In the genomic region with DNA sequence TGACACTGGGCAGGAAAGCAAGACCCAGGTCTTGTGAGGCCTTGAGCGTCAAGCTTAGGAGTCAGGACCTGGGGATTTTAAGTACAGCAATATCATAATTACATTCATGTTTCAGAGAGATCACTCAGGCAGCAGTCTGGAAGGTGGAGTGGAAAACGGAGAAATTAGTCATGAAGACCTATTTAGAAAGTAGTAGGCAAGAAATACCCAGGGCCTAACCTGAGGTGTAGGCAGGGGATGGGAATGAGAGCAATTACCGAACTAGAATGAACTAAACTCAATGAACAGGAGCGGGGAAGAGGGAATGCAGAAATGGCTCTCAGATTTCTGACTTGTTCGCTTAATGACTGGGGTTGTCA, we compare ENCODE assay signal across 15 cellular contexts.
A peak's percentile ranks its signal among the peaks of the same experiment; 100 is the strongest.
DNase-seq lines count a peak whose midpoint lies in the region; TF ChIP-seq lines count a peak whose summit lies in the region.
"Had no signal": no experiment of that assay in that cellular context is flagged by ENCODE, and none has a peak within 500 bp of the region (broad histone marks: within the 10 kb centered on the region; RNA-seq: fewer than 3 reads in every experiment).

No MANE protein-coding gene starts in this region.

- CTCF ChIA-PET in Calu3 (lab: Charles Lee): interaction anchor here (1.0 to 1.4 kb wide), 2 partner anchors 46 to 264 kb away, joined by 3 read pairs; no protein-coding TSS in a partner anchor

- DNase-seq in Calu3 (no peak), amniotic epithelial cell (ENCODE audit: low read depth) (peak; percentile 52), iris pigment epithelial cell (ENCODE audit: low read depth) (peak; percentile 52), progenitor cell of endocrine pancreas (ENCODE audit: low spot score, unreplicated experiment) (no peak), glomerular visceral epithelial cell (ENCODE audit: extremely low spot score) (no peak), KBM-7 (no peak), mesenteric fat pad (ENCODE audit: low spot score) (no peak), SKM-1 (lab: John Stamatoyannopoulos, UW; ENCODE audit: unreplicated experiment) (no peak)
- DNase-seq: activated naive CD8-positive, alpha-beta T cell treated with anti-CD3 and anti-CD28 coated beads, Interleukin-2, amount 10 ng/mL, durations not matched to agents 7 days and 5 days; midbrain; NCI-H1930; Right ventricle myocardium superior; stimulated activated CD4-positive, alpha-beta T cell treated with anti-CD3 and anti-CD28 coated beads, Interleukin-2, amount 100 ng/mL, for 48 hours had no signal

- H3K27me3 Mint-ChIP-seq in Calu3 (ENCODE audit: unreplicated experiment) (no peaks in the 10 kb centered on the region), progenitor cell of endocrine pancreas (no peaks in the 10 kb centered on the region)
- H3K27me3 Mint-ChIP-seq: activated naive CD8-positive, alpha-beta T cell treated with anti-CD3 and anti-CD28 coated beads, Interleukin-2, amount 10 ng/mL, durations not matched to agents 7 days and 5 days; IgD-negative memory B cell had no signal

- H3K9me3 Mint-ChIP-seq in Calu3 (ENCODE audit: low read depth, unreplicated experiment) (no peaks in the 10 kb centered on the region), progenitor cell of endocrine pancreas (ENCODE audit: low read depth) (no peaks in the 10 kb centered on the region)
- H3K9me3 Mint-ChIP-seq: activated naive CD8-positive, alpha-beta T cell treated with anti-CD3 and anti-CD28 coated beads, Interleukin-2, amount 10 ng/mL, durations not matched to agents 7 days and 5 days; activated T-helper 1 cell treated with anti-CD3 and anti-CD28 coated beads, Interleukin-12 subunit alpha, Interleukin-12 subunit beta, Interleukin-2, Interleukin-4 antibody, amounts not matched to agents 30 ng/mL and 10 ng/mL and 1 ng/mL, durations not matched to agents 14 hours and 24 hours and 36 hours; IgD-negative memory B cell had no signal

- intact Hi-C loops in Calu3 (cut with micrococcal nuclease; ENCODE audit: unreplicated experiment): loop anchor here (1.0 kb wide), 1 partner anchor 19 kb away; no protein-coding TSS in a partner anchor

- in situ Hi-C loops in KBM-7 (cut with MboI; ENCODE audit: low pct_unique_long_range_greater_than_20kb, low sequenced_read_pairs): no loop called here

- H3K4me3 Mint-ChIP-seq in Calu3 (ENCODE audit: low read depth, unreplicated experiment) (peak overlapping the region; percentile 31), progenitor cell of endocrine pancreas (ENCODE audit: low read depth) (no peak overlapping the region)
- H3K4me3 Mint-ChIP-seq: activated naive CD8-positive, alpha-beta T cell treated with anti-CD3 and anti-CD28 coated beads, Interleukin-2, amount 10 ng/mL, durations not matched to agents 7 days and 5 days; activated T-helper 1 cell treated with anti-CD3 and anti-CD28 coated beads, Interleukin-12 subunit alpha, Interleukin-12 subunit beta, Interleukin-2, Interleukin-4 antibody, amounts not matched to agents 30 ng/mL and 10 ng/mL and 1 ng/mL, durations not matched to agents 14 hours and 24 hours and 36 hours; IgD-negative memory B cell had no signal

- H3K36me3 Mint-ChIP-seq in Calu3 (ENCODE audit: insufficient read depth, unreplicated experiment) (peaks cover 4% of the 10 kb centered on the region), progenitor cell of endocrine pancreas (ENCODE audit: insufficient read depth) (peaks cover 8% of the 10 kb centered on the region)

- TF ChIP-seq CTCF in Calu3 (IDR thresholded peaks at IDR 0.05; ENCODE audit: unreplicated experiment) (no peak), progenitor cell of endocrine pancreas (IDR thresholded peaks at IDR 0.05; ENCODE audit: unreplicated experiment) (no peak)

- BruUV-seq in Calu3 (replicated peaks; lab: Mats Ljungman, UMichigan): no TSS peak

- H3K27ac Mint-ChIP-seq in Calu3 (ENCODE audit: unreplicated experiment): peak overlapping the region; percentile 76
- peak overlapping the region; percentile 68 for H3K27ac Mint-ChIP-seq in progenitor cell of endocrine pancreas
- H3K27ac Mint-ChIP-seq: activated naive CD8-positive, alpha-beta T cell treated with anti-CD3 and anti-CD28 coated beads, Interleukin-2, amount 10 ng/mL, durations not matched to agents 7 days and 5 days; activated T-helper 1 cell treated with anti-CD3 and anti-CD28 coated beads, Interleukin-12 subunit alpha, Interleukin-12 subunit beta, Interleukin-2, Interleukin-4 antibody, amounts not matched to agents 30 ng/mL and 10 ng/mL and 1 ng/mL, durations not matched to agents 14 hours and 24 hours and 36 hours; IgD-negative memory B cell had no signal

- peaks cover 26% of the 10 kb centered on the region for H3K4me1 Mint-ChIP-seq in Calu3 (ENCODE audit: low read depth, unreplicated experiment)
- H3K4me1 Mint-ChIP-seq in progenitor cell of endocrine pancreas (ENCODE audit: low read depth): peaks cover 20% of the 10 kb centered on the region
- H3K4me1 Mint-ChIP-seq: activated naive CD8-positive, alpha-beta T cell treated with anti-CD3 and anti-CD28 coated beads, Interleukin-2, amount 10 ng/mL, durations not matched to agents 7 days and 5 days; IgD-negative memory B cell had no signal

Comparison
In these comparisons a context has a peak if more than half of its experiments do, and no peak if none do; other contexts are left out.
1. DNase-seq: peak in amniotic epithelial cell (single experiment) and iris pigment epithelial cell (single experiment); none in Calu3 (single experiment), progenitor cell of endocrine pancreas (single experiment), glomerular visceral epithelial cell (single experiment), KBM-7 (single experiment), mesenteric fat pad (single experiment) and SKM-1 (single experiment).